1 cellular context compared by ENCODE assay signal in the genomic region with DNA sequence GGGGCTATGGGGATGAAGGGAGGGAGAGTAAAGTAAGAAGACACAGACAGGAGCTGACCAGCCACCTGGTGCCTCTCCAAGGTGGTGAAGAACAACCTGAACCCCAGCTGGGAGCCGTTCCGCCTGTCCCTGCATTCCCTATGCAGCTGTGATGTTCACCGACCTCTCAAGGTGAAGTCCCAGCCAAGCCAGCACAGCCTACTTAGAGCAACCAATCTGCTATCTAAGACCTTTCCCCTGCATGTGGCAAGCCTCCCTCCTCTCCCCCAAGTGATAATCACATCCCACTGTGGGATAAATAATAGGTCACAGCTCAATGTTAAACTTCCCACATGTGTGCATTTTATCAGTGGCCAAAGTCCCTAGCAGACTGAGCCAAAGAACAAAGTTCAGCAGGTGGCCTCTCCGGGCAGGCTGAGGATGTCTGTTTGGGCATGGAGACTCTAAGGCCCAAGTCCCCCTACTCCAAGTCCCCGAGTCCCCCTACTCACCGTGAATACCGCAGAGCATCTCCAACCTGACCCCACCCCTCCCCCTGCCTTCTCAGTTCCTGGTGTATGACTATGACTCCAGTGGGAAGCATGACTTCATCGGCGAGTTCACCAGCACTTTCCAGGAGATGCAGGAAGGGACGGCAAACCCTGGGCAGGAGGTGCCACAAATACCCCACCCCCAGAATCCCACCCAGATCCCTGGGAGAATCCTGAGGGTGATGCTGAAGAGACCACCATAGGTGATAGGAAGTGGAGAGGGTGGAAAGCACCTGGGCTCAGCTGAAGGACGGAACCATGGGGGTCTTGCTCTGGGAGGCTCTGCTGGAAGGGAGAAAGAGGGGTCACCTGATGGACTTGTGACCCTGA.
A peak's percentile ranks its signal among the peaks of the same experiment; 100 is the strongest.
TF ChIP-seq lines count a peak whose summit lies in the region.

No MANE protein-coding gene starts in this region.

TF ChIP-seq in HepG2, 621 proteins besides CTCF, POLR2A, EP300 and RAD21 (continued from another document and continues in another):
- TF ChIP-seq, protein P1, sequence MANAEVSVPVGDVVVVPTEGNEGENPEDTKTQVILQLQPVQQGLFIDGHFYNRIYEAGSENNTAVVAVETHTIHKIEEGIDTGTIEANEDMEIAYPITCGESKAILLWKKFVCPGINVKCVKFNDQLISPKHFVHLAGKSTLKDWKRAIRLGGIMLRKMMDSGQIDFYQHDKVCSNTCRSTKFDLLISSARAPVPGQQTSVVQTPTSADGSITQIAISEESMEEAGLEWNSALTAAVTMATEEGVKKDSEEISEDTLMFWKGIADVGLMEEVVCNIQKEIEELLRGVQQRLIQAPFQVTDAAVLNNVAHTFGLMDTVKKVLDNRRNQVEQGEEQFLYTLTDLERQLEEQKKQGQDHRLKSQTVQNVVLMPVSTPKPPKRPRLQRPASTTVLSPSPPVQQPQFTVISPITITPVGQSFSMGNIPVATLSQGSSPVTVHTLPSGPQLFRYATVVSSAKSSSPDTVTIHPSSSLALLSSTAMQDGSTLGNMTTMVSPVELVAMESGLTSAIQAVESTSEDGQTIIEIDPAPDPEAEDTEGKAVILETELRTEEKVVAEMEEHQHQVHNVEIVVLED (CRISPR knock-in tag; IDR thresholded peaks at IDR 0.05; ENCODE audit: borderline replicate concordance): no peak
- 0 out of 2 replicates have a peak, but pooled peaks have one; percentile 32 for TF ChIP-seq RFXAP (CRISPR knock-in tag; IDR thresholded peaks at IDR 0.05; ENCODE audit: borderline replicate concordance)
- TF ChIP-seq, protein P2, sequence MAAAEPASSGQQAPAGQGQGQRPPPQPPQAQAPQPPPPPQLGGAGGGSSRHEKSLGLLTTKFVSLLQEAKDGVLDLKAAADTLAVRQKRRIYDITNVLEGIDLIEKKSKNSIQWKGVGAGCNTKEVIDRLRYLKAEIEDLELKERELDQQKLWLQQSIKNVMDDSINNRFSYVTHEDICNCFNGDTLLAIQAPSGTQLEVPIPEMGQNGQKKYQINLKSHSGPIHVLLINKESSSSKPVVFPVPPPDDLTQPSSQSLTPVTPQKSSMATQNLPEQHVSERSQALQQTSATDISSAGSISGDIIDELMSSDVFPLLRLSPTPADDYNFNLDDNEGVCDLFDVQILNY (CRISPR knock-in tag; conservative IDR thresholded peaks at IDR 0.05): no peak
- no peak for TF ChIP-seq SP1 (IDR thresholded peaks at IDR 0.05)
- no peak for TF ChIP-seq SP1 (CRISPR knock-in tag; IDR thresholded peaks at IDR 0.05)
- no peak for TF ChIP-seq ZNF382 (CRISPR knock-in tag; IDR thresholded peaks at IDR 0.05; ENCODE audit: borderline replicate concordance)
- 0 out of 2 replicates have a peak, but pooled peaks have one; percentile 22 for TF ChIP-seq PPARG (CRISPR knock-in tag; conservative IDR thresholded peaks at IDR 0.05)
- TF ChIP-seq, protein P3, sequence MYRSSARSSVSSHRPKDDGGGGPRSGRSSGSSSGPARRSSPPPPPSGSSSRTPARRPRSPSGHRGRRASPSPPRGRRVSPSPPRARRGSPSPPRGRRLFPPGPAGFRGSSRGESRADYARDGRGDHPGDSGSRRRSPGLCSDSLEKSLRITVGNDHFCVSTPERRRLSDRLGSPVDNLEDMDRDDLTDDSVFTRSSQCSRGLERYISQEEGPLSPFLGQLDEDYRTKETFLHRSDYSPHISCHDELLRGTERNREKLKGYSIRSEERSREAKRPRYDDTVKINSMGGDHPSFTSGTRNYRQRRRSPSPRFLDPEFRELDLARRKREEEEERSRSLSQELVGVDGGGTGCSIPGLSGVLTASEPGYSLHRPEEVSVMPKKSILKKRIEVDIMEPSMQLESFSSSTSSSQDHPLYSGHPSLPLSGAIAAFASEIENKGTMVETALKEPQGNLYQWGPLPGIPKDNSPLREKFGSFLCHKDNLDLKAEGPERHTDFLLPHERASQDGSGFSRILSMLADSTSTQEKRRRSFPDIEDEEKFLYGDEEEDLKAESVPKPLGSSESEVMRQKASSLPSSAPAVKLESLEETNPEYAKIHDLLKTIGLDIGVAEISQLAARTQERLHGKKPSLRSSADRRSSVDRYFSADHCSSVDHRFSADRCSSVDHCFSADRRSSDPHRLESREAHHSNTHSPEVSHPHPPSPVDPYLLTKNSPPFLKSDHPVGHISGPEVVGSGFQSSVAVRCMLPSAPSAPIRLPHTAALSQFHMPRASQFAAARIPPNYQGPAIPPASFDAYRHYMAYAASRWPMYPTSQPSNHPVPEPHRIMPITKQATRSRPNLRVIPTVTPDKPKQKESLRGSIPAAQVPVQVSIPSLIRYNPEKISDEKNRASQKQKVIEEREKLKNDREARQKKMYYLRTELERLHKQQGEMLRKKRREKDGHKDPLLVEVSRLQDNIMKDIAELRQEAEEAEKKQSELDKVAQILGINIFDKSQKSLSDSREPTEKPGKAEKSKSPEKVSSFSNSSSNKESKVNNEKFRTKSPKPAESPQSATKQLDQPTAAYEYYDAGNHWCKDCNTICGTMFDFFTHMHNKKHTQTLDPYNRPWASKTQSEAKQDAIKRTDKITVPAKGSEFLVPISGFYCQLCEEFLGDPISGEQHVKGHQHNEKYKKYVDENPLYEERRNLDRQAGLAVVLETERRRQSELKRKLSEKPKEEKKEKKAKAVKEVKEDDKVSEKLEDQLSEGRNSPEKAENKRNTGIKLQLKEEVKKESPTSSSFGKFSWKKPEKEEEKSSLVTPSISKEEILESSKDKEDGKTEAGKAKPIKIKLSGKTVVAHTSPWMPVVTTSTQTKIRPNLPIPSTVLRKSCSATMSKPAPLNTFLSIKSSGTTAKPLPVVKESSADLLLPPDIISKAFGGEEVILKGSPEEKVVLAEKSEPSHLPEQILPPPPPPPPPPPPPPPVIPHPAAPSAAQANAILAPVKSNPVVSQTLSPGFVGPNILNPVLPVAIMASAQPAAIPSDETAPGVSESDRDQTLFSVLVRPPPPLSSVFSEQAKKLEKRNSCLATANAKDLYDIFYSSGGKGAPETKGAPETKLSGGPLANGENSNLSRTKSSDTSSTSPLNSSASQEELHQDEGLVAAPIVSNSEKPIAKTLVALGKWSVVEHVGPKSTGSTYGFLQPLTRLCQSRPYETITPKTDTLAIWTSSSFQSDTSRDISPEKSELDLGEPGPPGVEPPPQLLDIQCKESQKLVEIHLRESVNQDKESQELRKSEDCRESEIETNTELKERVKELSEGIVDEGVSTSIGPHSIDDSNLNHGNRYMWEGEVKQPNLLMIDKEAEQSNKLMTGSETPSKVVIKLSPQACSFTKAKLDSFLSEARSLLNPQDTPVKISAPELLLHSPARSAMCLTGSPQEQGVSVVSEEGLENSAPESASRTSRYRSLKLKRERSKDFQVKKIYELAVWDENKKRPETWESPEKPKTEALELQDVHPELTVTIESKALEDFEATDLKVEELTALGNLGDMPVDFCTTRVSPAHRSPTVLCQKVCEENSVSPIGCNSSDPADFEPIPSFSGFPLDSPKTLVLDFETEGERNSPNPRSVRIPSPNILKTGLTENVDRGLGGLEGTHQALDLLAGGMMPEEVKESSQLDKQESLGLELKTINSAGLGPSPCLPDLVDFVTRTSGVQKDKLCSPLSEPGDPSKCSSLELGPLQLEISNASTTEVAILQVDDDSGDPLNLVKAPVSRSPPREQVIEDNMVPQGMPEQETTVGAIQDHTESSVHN (CRISPR knock-in tag; IDR thresholded peaks at IDR 0.05): peak; percentile 77; the same call in 1 of the 2 replicates
- TF ChIP-seq MXI1 (IDR thresholded peaks at IDR 0.05; ENCODE audit: borderline replicate concordance, low read depth, low read length): no peak
- TF ChIP-seq ZNF383 (CRISPR knock-in tag; IDR thresholded peaks at IDR 0.05; ENCODE audit: borderline replicate concordance): 0 out of 2 replicates have a peak, but pooled peaks have one; percentile 25
- TF ChIP-seq, protein P4, sequence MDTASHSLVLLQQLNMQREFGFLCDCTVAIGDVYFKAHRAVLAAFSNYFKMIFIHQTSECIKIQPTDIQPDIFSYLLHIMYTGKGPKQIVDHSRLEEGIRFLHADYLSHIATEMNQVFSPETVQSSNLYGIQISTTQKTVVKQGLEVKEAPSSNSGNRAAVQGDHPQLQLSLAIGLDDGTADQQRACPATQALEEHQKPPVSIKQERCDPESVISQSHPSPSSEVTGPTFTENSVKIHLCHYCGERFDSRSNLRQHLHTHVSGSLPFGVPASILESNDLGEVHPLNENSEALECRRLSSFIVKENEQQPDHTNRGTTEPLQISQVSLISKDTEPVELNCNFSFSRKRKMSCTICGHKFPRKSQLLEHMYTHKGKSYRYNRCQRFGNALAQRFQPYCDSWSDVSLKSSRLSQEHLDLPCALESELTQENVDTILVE (CRISPR knock-in tag; IDR thresholded peaks at IDR 0.05): no peak
- TF ChIP-seq ISX (CRISPR knock-in tag; conservative IDR thresholded peaks at IDR 0.05): no peak
- TF ChIP-seq, protein P5, sequence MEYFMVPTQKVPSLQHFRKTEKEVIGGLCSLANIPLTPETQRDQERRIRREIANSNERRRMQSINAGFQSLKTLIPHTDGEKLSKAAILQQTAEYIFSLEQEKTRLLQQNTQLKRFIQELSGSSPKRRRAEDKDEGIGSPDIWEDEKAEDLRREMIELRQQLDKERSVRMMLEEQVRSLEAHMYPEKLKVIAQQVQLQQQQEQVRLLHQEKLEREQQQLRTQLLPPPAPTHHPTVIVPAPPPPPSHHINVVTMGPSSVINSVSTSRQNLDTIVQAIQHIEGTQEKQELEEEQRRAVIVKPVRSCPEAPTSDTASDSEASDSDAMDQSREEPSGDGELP (IDR thresholded peaks at IDR 0.05; ENCODE audit: borderline replicate concordance, low read depth): peak; percentile 45; the same call in 1 of the 2 replicates
- 0 out of 2 replicates have a peak, but pooled peaks have one; percentile 17 for TF ChIP-seq ZNF737 (CRISPR knock-in tag; IDR thresholded peaks at IDR 0.05; ENCODE audit: borderline replicate concordance)
- TF ChIP-seq, protein P6, sequence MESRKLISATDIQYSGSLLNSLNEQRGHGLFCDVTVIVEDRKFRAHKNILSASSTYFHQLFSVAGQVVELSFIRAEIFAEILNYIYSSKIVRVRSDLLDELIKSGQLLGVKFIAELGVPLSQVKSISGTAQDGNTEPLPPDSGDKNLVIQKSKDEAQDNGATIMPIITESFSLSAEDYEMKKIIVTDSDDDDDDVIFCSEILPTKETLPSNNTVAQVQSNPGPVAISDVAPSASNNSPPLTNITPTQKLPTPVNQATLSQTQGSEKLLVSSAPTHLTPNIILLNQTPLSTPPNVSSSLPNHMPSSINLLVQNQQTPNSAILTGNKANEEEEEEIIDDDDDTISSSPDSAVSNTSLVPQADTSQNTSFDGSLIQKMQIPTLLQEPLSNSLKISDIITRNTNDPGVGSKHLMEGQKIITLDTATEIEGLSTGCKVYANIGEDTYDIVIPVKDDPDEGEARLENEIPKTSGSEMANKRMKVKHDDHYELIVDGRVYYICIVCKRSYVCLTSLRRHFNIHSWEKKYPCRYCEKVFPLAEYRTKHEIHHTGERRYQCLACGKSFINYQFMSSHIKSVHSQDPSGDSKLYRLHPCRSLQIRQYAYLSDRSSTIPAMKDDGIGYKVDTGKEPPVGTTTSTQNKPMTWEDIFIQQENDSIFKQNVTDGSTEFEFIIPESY (CRISPR knock-in tag; IDR thresholded peaks at IDR 0.05): no peak
- TF ChIP-seq ZNF205 (CRISPR knock-in tag; IDR thresholded peaks at IDR 0.05): no peak
- no peak for TF ChIP-seq HNRNPL (IDR thresholded peaks at IDR 0.05; ENCODE audit: low read depth, low read length)
- TF ChIP-seq NR2F2 (IDR thresholded peaks at IDR 0.05; ENCODE audit: borderline replicate concordance, low read depth): peak; percentile 20; the same call in 1 of the 2 replicates
- TF ChIP-seq ZNF296 (CRISPR knock-in tag; conservative IDR thresholded peaks at IDR 0.05): no peak
- no peak for TF ChIP-seq ZNF20 (CRISPR knock-in tag; IDR thresholded peaks at IDR 0.05)
- TF ChIP-seq, protein P7, sequence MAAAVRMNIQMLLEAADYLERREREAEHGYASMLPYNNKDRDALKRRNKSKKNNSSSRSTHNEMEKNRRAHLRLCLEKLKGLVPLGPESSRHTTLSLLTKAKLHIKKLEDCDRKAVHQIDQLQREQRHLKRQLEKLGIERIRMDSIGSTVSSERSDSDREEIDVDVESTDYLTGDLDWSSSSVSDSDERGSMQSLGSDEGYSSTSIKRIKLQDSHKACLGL (CRISPR knock-in tag; IDR thresholded peaks at IDR 0.05): 0 out of 2 replicates have a peak, but pooled peaks have one; percentile 49
- peak; percentile 68; the same call in 1 of the 2 replicates for TF ChIP-seq ZNF782 (CRISPR knock-in tag; IDR thresholded peaks at IDR 0.05; ENCODE audit: borderline replicate concordance)
- TF ChIP-seq, protein P8, sequence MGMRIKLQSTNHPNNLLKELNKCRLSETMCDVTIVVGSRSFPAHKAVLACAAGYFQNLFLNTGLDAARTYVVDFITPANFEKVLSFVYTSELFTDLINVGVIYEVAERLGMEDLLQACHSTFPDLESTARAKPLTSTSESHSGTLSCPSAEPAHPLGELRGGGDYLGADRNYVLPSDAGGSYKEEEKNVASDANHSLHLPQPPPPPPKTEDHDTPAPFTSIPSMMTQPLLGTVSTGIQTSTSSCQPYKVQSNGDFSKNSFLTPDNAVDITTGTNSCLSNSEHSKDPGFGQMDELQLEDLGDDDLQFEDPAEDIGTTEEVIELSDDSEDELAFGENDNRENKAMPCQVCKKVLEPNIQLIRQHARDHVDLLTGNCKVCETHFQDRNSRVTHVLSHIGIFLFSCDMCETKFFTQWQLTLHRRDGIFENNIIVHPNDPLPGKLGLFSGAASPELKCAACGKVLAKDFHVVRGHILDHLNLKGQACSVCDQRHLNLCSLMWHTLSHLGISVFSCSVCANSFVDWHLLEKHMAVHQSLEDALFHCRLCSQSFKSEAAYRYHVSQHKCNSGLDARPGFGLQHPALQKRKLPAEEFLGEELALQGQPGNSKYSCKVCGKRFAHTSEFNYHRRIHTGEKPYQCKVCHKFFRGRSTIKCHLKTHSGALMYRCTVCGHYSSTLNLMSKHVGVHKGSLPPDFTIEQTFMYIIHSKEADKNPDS (CRISPR knock-in tag; IDR thresholded peaks at IDR 0.05): no peak
- no peak; the same call in 1 of the 2 replicates for TF ChIP-seq RNF2 (conservative IDR thresholded peaks at IDR 0.05; ENCODE audit: low read depth)
- TF ChIP-seq KDM3A (CRISPR knock-in tag; IDR thresholded peaks at IDR 0.05; ENCODE audit: low read depth): no peak
- TF ChIP-seq, protein P9, sequence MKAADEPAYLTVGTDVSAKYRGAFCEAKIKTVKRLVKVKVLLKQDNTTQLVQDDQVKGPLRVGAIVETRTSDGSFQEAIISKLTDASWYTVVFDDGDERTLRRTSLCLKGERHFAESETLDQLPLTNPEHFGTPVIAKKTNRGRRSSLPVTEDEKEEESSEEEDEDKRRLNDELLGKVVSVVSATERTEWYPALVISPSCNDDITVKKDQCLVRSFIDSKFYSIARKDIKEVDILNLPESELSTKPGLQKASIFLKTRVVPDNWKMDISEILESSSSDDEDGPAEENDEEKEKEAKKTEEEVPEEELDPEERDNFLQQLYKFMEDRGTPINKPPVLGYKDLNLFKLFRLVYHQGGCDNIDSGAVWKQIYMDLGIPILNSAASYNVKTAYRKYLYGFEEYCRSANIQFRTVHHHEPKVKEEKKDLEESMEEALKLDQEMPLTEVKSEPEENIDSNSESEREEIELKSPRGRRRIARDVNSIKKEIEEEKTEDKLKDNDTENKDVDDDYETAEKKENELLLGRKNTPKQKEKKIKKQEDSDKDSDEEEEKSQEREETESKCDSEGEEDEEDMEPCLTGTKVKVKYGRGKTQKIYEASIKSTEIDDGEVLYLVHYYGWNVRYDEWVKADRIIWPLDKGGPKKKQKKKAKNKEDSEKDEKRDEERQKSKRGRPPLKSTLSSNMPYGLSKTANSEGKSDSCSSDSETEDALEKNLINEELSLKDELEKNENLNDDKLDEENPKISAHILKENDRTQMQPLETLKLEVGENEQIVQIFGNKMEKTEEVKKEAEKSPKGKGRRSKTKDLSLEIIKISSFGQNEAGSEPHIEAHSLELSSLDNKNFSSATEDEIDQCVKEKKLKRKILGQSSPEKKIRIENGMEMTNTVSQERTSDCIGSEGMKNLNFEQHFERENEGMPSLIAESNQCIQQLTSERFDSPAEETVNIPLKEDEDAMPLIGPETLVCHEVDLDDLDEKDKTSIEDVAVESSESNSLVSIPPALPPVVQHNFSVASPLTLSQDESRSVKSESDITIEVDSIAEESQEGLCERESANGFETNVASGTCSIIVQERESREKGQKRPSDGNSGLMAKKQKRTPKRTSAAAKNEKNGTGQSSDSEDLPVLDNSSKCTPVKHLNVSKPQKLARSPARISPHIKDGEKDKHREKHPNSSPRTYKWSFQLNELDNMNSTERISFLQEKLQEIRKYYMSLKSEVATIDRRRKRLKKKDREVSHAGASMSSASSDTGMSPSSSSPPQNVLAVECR (CRISPR knock-in tag; IDR thresholded peaks at IDR 0.05; ENCODE audit: borderline replicate concordance): peak; percentile 36; the same call in 1 of the 2 replicates
